In genomic region chr15:29535952-29536351, GRCh38 we compare ENCODE assay signal across 28 cellular contexts.
"Had no signal": no experiment of that assay in that cellular context is flagged by ENCODE, and none has a peak within 500 bp of the region (broad histone marks: within the 10 kb centered on the region; RNA-seq: fewer than 3 reads in every experiment).

No MANE protein-coding gene starts in this region.

- FAIRE-seq: bronchial epithelial cell, frontal cortex had no signal

- H3K36me3 Mint-ChIP-seq: activated naive CD4-positive, alpha-beta T cell treated with anti-CD3 and anti-CD28 coated beads, Interleukin-2, amount 50 U/mL, for 24 hours; activated naive CD8-positive, alpha-beta T cell treated with anti-CD3 and anti-CD28 coated beads for 36 hours had no signal

- H3K27ac Mint-ChIP-seq: activated CD4-positive, alpha-beta memory T cell treated with anti-CD3 and anti-CD28 coated beads, Interleukin-2, amount 10 ng/mL, durations not matched to agents 7 days and 5 days; activated CD4-positive, alpha-beta T cell treated with anti-CD3 and anti-CD28 coated beads, Interleukin-2, amount 10 ng/mL, durations not matched to agents 7 days and 5 days; activated naive CD4-positive, alpha-beta T cell treated with anti-CD3 and anti-CD28 coated beads for 36 hours; activated naive CD4-positive, alpha-beta T cell treated with anti-CD3 and anti-CD28 coated beads, Interleukin-2, amount 50 U/mL, for 24 hours; activated naive CD8-positive, alpha-beta T cell treated with anti-CD3 and anti-CD28 coated beads for 36 hours; activated T-helper 17 cell treated with anti-CD3 and anti-CD28 coated beads, Interleukin-2, amount 50 U/mL, for 72 hours; dendritic cell treated with granulocyte-macrophage colony-stimulating factor and Interleukin-4, amounts not matched to agents 40 ng/mL and 50 ng/mL, for 4 days; endodermal cell had no signal

- ATAC-seq: activated T-cell treated with anti-CD3 and anti-CD28 coated beads, Interleukin-2, amount 50 U/mL, for 4 hours; activated T-helper 17 cell treated with anti-CD3 and anti-CD28 coated beads, Interleukin-2, amount 50 U/mL, for 72 hours; esophagus mucosa had no signal

- H3K27ac ChIP-seq: ascending aorta, brain microvascular endothelial cell, coronary artery, dorsolateral prefrontal cortex had no signal

- H3K4me1 Mint-ChIP-seq: activated CD4-positive, alpha-beta memory T cell treated with anti-CD3 and anti-CD28 coated beads, Interleukin-2, amount 10 ng/mL, durations not matched to agents 7 days and 5 days; activated CD4-positive, alpha-beta T cell treated with anti-CD3 and anti-CD28 coated beads, Interleukin-2, amount 10 ng/mL, durations not matched to agents 7 days and 5 days; activated naive CD4-positive, alpha-beta T cell treated with anti-CD3 and anti-CD28 coated beads, Interleukin-2, amount 50 U/mL, for 24 hours; activated naive CD8-positive, alpha-beta T cell treated with anti-CD3 and anti-CD28 coated beads for 36 hours; activated T-helper 17 cell treated with anti-CD3 and anti-CD28 coated beads, Interleukin-2, amount 50 U/mL, for 72 hours; central memory CD8-positive, alpha-beta T cell had no signal

- H3K27me3 ChIP-seq: ascending aorta, brain microvascular endothelial cell, dorsolateral prefrontal cortex had no signal

- DNase-seq: activated CD4-positive, alpha-beta memory T cell treated with anti-CD3 and anti-CD28 coated beads, Interleukin-2, amount 10 ng/mL, durations not matched to agents 7 days and 5 days; activated CD4-positive, alpha-beta T cell treated with anti-CD3 and anti-CD28 coated beads for 1 hour; activated CD4-positive, alpha-beta T cell treated with anti-CD3 and anti-CD28 coated beads for 4 hours; activated CD4-positive, alpha-beta T cell treated with anti-CD3 and anti-CD28 coated beads, Interleukin-2, amount 10 ng/mL, durations not matched to agents 7 days and 5 days; activated CD4-positive, alpha-beta T cell treated with anti-CD3 and anti-CD28 coated beads, Interleukin-2, amount 50 U/mL, for 4 hours; activated CD8-positive, alpha-beta memory T cell treated with anti-CD3 and anti-CD28 coated beads, Interleukin-2, amount 50 U/mL, for 48 hours; activated effector memory CD4-positive, alpha-beta T cell treated with Interleukin-2 at 50 U/mL for 16 hours; activated gamma-delta T cell treated with Interleukin-2 at 50 U/mL for 16 hours; activated naive CD4-positive, alpha-beta T cell treated with anti-CD3 and anti-CD28 coated beads for 36 hours; activated naive CD8-positive, alpha-beta T cell treated with anti-CD3 and anti-CD28 coated beads for 36 hours; activated T-cell treated with anti-CD3 and anti-CD28 coated beads for 4 hours; activated T-cell treated with anti-CD3 and anti-CD28 coated beads, Interleukin-2, amount 50 U/mL, for 4 hours; brain microvascular endothelial cell; dorsolateral prefrontal cortex; effector memory CD4-positive, alpha-beta T cell; endodermal cell; foreskin fibroblast; head of caudate nucleus; T-helper 2 cell had no signal

- H3K4me3 Mint-ChIP-seq: activated CD4-positive, alpha-beta memory T cell treated with anti-CD3 and anti-CD28 coated beads, Interleukin-2, amount 10 ng/mL, durations not matched to agents 7 days and 5 days; activated CD4-positive, alpha-beta T cell treated with anti-CD3 and anti-CD28 coated beads, Interleukin-2, amount 10 ng/mL, durations not matched to agents 7 days and 5 days; activated naive CD4-positive, alpha-beta T cell treated with anti-CD3 and anti-CD28 coated beads for 36 hours; activated naive CD4-positive, alpha-beta T cell treated with anti-CD3 and anti-CD28 coated beads, Interleukin-2, amount 50 U/mL, for 24 hours; activated naive CD8-positive, alpha-beta T cell treated with anti-CD3 and anti-CD28 coated beads for 36 hours; activated T-cell treated with anti-CD3 and anti-CD28 coated beads, Interleukin-2, amount 50 U/mL, for 4 hours; activated T-helper 17 cell treated with anti-CD3 and anti-CD28 coated beads, Interleukin-2, amount 50 U/mL, for 72 hours; central memory CD8-positive, alpha-beta T cell; dendritic cell treated with granulocyte-macrophage colony-stimulating factor and Interleukin-4, amounts not matched to agents 40 ng/mL and 50 ng/mL, for 4 days; endodermal cell had no signal

- H3K4me3 ChIP-seq: ascending aorta, coronary artery, dorsolateral prefrontal cortex had no signal

- H3K36me3 ChIP-seq: ascending aorta, brain microvascular endothelial cell had no signal

- H3K9me3 Mint-ChIP-seq: activated CD4-positive, alpha-beta memory T cell treated with anti-CD3 and anti-CD28 coated beads, Interleukin-2, amount 10 ng/mL, durations not matched to agents 7 days and 5 days; activated CD4-positive, alpha-beta T cell treated with anti-CD3 and anti-CD28 coated beads, Interleukin-2, amount 10 ng/mL, durations not matched to agents 7 days and 5 days; activated naive CD4-positive, alpha-beta T cell treated with anti-CD3 and anti-CD28 coated beads for 36 hours; activated naive CD4-positive, alpha-beta T cell treated with anti-CD3 and anti-CD28 coated beads, Interleukin-2, amount 50 U/mL, for 24 hours; activated naive CD8-positive, alpha-beta T cell treated with anti-CD3 and anti-CD28 coated beads for 36 hours; activated T-cell treated with anti-CD3 and anti-CD28 coated beads, Interleukin-2, amount 50 U/mL, for 4 hours; activated T-helper 17 cell treated with anti-CD3 and anti-CD28 coated beads, Interleukin-2, amount 50 U/mL, for 72 hours; endodermal cell had no signal

- H3K9me3 ChIP-seq: ascending aorta had no signal

- H3K27me3 Mint-ChIP-seq: activated CD4-positive, alpha-beta T cell treated with anti-CD3 and anti-CD28 coated beads, Interleukin-2, amount 10 ng/mL, durations not matched to agents 7 days and 5 days; dendritic cell treated with granulocyte-macrophage colony-stimulating factor and Interleukin-4, amounts not matched to agents 40 ng/mL and 50 ng/mL, for 4 days had no signal
